17 cellular contexts compared by ENCODE assay signal in the genomic region with DNA sequence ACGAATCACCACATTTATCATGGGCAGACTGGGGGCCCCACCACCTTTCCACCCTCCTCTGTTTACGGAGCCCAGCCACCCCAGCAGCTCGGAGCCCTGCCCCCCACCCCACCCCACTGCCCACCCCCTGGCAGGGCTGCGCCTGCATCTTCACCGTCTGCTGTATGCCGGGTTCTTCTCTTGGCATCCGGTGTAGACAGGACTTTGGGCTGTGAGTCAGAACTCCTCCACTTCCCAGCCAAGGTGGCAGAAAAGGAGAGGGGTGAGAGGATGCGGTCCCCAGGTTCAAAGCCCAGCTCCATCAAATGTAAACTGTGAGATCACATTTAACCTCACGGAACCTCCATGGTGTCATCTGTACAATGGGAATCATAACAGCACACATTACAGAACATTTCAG.
"Had no signal": no experiment of that assay in that cellular context is flagged by ENCODE, and none has a peak within 500 bp of the region (broad histone marks: within the 10 kb centered on the region; RNA-seq: fewer than 3 reads in every experiment).

No MANE protein-coding gene starts in this region.

- H3K4me2 ChIP-seq: hepatocyte had no signal

- H3K79me2 ChIP-seq: hepatocyte had no signal

- ATAC-seq: activated naive CD4-positive, alpha-beta T cell treated with anti-CD3 and anti-CD28 coated beads, Interleukin-2, amount 50 U/mL, for 72 hours had no signal

- H3K36me3 ChIP-seq: tibial artery had no signal

- H2AFZ ChIP-seq: hepatocyte had no signal

- H3K27me3 ChIP-seq: hepatocyte had no signal

- H3K9me3 ChIP-seq: tibial artery had no signal

- DNase-seq: activated CD4-positive, alpha-beta memory T cell treated with anti-CD3 and anti-CD28 coated beads for 36 hours; activated CD4-positive, alpha-beta T cell treated with anti-CD3 and anti-CD28 coated beads for 48 hours; activated T-cell treated with anti-CD3 and anti-CD28 coated beads for 4 hours; aorta; caudate nucleus; dermis blood vessel endothelial cell; effector memory CD4-positive, alpha-beta T cell; glutamatergic neuron; immature natural killer cell; nephron progenitor cell; occipital lobe; stimulated activated CD4-positive, alpha-beta T cell treated with anti-CD3 and anti-CD28 coated beads, Interleukin-4, amount 100 ng/mL, for 4 hours; tibial artery had no signal

- H3K27ac ChIP-seq: hepatocyte, tibial artery had no signal

- FAIRE-seq: frontal cortex, urothelium cell line had no signal

- H3K4me3 ChIP-seq: hepatocyte, tibial artery had no signal

- H3K4me1 ChIP-seq: tibial artery had no signal
